In genomic region chr4:115973768-115974167, GRCh38 we compare ENCODE assay signal across 19 cellular contexts.
"Had no signal": no experiment of that assay in that cellular context is flagged by ENCODE, and none has a peak within 500 bp of the region (broad histone marks: within the 10 kb centered on the region; RNA-seq: fewer than 3 reads in every experiment).

No MANE protein-coding gene starts in this region.

- H3K4me1 Mint-ChIP-seq: activated CD4-positive, alpha-beta memory T cell treated with anti-CD3 and anti-CD28 coated beads, Interleukin-2, amount 10 ng/mL, durations not matched to agents 7 days and 5 days; activated CD8-positive, alpha-beta memory T cell treated with anti-CD3 and anti-CD28 coated beads, Interleukin-2, amount 10 ng/mL, durations not matched to agents 7 days and 5 days; central memory CD8-positive, alpha-beta T cell; natural killer cell; stimulated activated memory B cell treated with anti-CD40 and anti-IgM and Interleukin-4, amounts not matched to agents 10 μg/mL and 1 μg/mL and 100 μg/mL, for 72 hours; T-cell had no signal

- H3K4me3 ChIP-seq: coronary artery, spleen, thoracic aorta, upper lobe of right lung had no signal

- H3K27me3 ChIP-seq: brain microvascular endothelial cell, spleen, upper lobe of right lung had no signal

- H3K9me3 ChIP-seq: spleen, thoracic aorta, upper lobe of right lung had no signal

- H3K27ac ChIP-seq: brain microvascular endothelial cell, coronary artery, spleen, thoracic aorta, upper lobe of right lung had no signal

- H3K4me3 Mint-ChIP-seq: activated CD4-positive, alpha-beta memory T cell treated with anti-CD3 and anti-CD28 coated beads, Interleukin-2, amount 10 ng/mL, durations not matched to agents 7 days and 5 days; activated CD8-positive, alpha-beta memory T cell treated with anti-CD3 and anti-CD28 coated beads, Interleukin-2, amount 10 ng/mL, durations not matched to agents 7 days and 5 days; activated naive CD4-positive, alpha-beta T cell treated with anti-CD3 and anti-CD28 coated beads for 36 hours; central memory CD8-positive, alpha-beta T cell; natural killer cell; stimulated activated memory B cell treated with anti-CD40 and anti-IgM and Interleukin-4, amounts not matched to agents 10 μg/mL and 1 μg/mL and 100 μg/mL, for 72 hours; T-cell had no signal

- H3K27me3 Mint-ChIP-seq: activated CD4-positive, alpha-beta memory T cell treated with anti-CD3 and anti-CD28 coated beads, Interleukin-2, amount 10 ng/mL, durations not matched to agents 7 days and 5 days; activated CD8-positive, alpha-beta memory T cell treated with anti-CD3 and anti-CD28 coated beads, Interleukin-2, amount 10 ng/mL, durations not matched to agents 7 days and 5 days; central memory CD8-positive, alpha-beta T cell; stimulated activated memory B cell treated with anti-CD40 and anti-IgM and Interleukin-4, amounts not matched to agents 10 μg/mL and 1 μg/mL and 100 μg/mL, for 72 hours; T-cell had no signal

- H3K9me3 Mint-ChIP-seq: activated CD4-positive, alpha-beta memory T cell treated with anti-CD3 and anti-CD28 coated beads, Interleukin-2, amount 10 ng/mL, durations not matched to agents 7 days and 5 days; activated naive CD4-positive, alpha-beta T cell treated with anti-CD3 and anti-CD28 coated beads for 36 hours; central memory CD8-positive, alpha-beta T cell; stimulated activated memory B cell treated with anti-CD40 and anti-IgM and Interleukin-4, amounts not matched to agents 10 μg/mL and 1 μg/mL and 100 μg/mL, for 72 hours; T-cell had no signal

- H3K36me3 ChIP-seq: brain microvascular endothelial cell, spleen, thoracic aorta, upper lobe of right lung had no signal

- H3K36me3 Mint-ChIP-seq: activated CD8-positive, alpha-beta memory T cell treated with anti-CD3 and anti-CD28 coated beads, Interleukin-2, amount 10 ng/mL, durations not matched to agents 7 days and 5 days; natural killer cell; stimulated activated memory B cell treated with anti-CD40 and anti-IgM and Interleukin-4, amounts not matched to agents 10 μg/mL and 1 μg/mL and 100 μg/mL, for 72 hours; T-cell had no signal

- ATAC-seq: activated CD8-positive, alpha-beta memory T cell treated with anti-CD3 and anti-CD28 coated beads, Interleukin-2, amount 10 ng/mL, durations not matched to agents 7 days and 5 days; esophagus mucosa; left cardiac atrium; natural killer cell; stimulated activated memory B cell treated with anti-CD40 and anti-IgM and Interleukin-4, amounts not matched to agents 10 μg/mL and 1 μg/mL and 100 μg/mL, for 72 hours; T-cell; upper lobe of right lung had no signal

- H3K27ac Mint-ChIP-seq: activated CD4-positive, alpha-beta memory T cell treated with anti-CD3 and anti-CD28 coated beads, Interleukin-2, amount 10 ng/mL, durations not matched to agents 7 days and 5 days; activated CD8-positive, alpha-beta memory T cell treated with anti-CD3 and anti-CD28 coated beads, Interleukin-2, amount 10 ng/mL, durations not matched to agents 7 days and 5 days; activated naive CD4-positive, alpha-beta T cell treated with anti-CD3 and anti-CD28 coated beads for 36 hours; natural killer cell; stimulated activated memory B cell treated with anti-CD40 and anti-IgM and Interleukin-4, amounts not matched to agents 10 μg/mL and 1 μg/mL and 100 μg/mL, for 72 hours; T-cell had no signal

- H3K4me1 ChIP-seq: spleen, upper lobe of right lung had no signal

- DNase-seq: activated CD4-positive, alpha-beta memory T cell treated with anti-CD3 and anti-CD28 coated beads, Interleukin-2, amount 10 ng/mL, durations not matched to agents 7 days and 5 days; activated CD4-positive, alpha-beta T cell treated with anti-CD3 and anti-CD28 coated beads for 48 hours; activated CD4-positive, CD25-positive, alpha-beta regulatory T cell; activated CD8-positive, alpha-beta memory T cell treated with anti-CD3 and anti-CD28 coated beads, Interleukin-2, amount 10 ng/mL, durations not matched to agents 7 days and 5 days; activated naive CD4-positive, alpha-beta T cell treated with anti-CD3 and anti-CD28 coated beads for 36 hours; anterior cingulate cortex; brain microvascular endothelial cell; left cardiac atrium; natural killer cell; retina; spleen; stimulated activated CD4-positive, alpha-beta T cell treated with anti-CD3 and anti-CD28 coated beads, Interleukin-4, amount 100 ng/mL, for 4 hours; T-cell; upper lobe of right lung had no signal
